ENCODE assay signal across 12 cellular contexts in genomic region chr9:69190086-69190865, GRCh38. TPM values are rescaled to one million over a fixed set of nuclear protein-coding genes. Genes with fewer than 3 reads are reported as not detected.
A peak's percentile ranks its signal among the peaks of the same experiment; 100 is the strongest.
DNase-seq lines count a peak whose midpoint lies in the region; ATAC-seq and TF ChIP-seq lines count a peak whose summit lies in the region.
"Had no signal": no experiment of that assay in that cellular context is flagged by ENCODE, and none has a peak within 500 bp of the region (broad histone marks: within the 10 kb centered on the region; RNA-seq: fewer than 3 reads in every experiment).

No MANE protein-coding gene starts in this region.

- H3K27ac ChIP-seq in foreskin keratinocyte, result peak overlapping the region; percentile 2
- no peak overlapping the region for H3K27ac ChIP-seq in CD8-positive, alpha-beta memory T cell (ENCODE audit: low read depth, low read length)

- peaks cover 28% of the 10 kb centered on the region for H3K4me1 ChIP-seq in foreskin keratinocyte
- no peaks in the 10 kb centered on the region for H3K4me1 ChIP-seq in CD8-positive, alpha-beta memory T cell (ENCODE audit: insufficient read depth, low read length)

- no peaks in the 10 kb centered on the region for H3K36me3 ChIP-seq in CD8-positive, alpha-beta memory T cell (ENCODE audit: insufficient read depth, low read length)

- DNase-seq in foreskin keratinocyte, result no peak
- DNase-seq in CD8-positive, alpha-beta memory T cell, result no peak
- no peak for DNase-seq in activated CD4-positive, alpha-beta T cell treated with anti-CD3 and anti-CD28 coated beads, Interleukin-2, amount 50 U/mL, for 48 hours
- no peak for DNase-seq in CD1c-positive myeloid dendritic cell (ENCODE audit: extremely low spot score)
- DNase-seq: activated CD4-positive, alpha-beta T cell treated with anti-CD3 and anti-CD28 coated beads, Interleukin-2, amount 50 U/mL, for 4 hours; anterior cingulate cortex; NCI-H1048; SHP77 had no signal

- TF ChIP-seq CTCF in foreskin keratinocyte (conservative IDR thresholded peaks at IDR 0.05), result no peak

- H3K9me3 Mint-ChIP-seq in CD8-positive, alpha-beta memory T cell, result no peaks in the 10 kb centered on the region

- H3K27me3 Mint-ChIP-seq in CD8-positive, alpha-beta memory T cell, result no peaks in the 10 kb centered on the region

- no peaks in the 10 kb centered on the region for H3K4me1 Mint-ChIP-seq in CD8-positive, alpha-beta memory T cell

- no peaks in the 10 kb centered on the region for H3K36me3 Mint-ChIP-seq in CD8-positive, alpha-beta memory T cell

- H3K27ac Mint-ChIP-seq in CD8-positive, alpha-beta memory T cell, result no peak overlapping the region

- POLR2A ChIA-PET in CD8-positive, alpha-beta memory T cell (lab: Charles Lee), result no interaction called here

- H3K4me3 ChIP-seq in CD8-positive, alpha-beta memory T cell (ENCODE audit: low read length), result no peak overlapping the region

- peak; percentile 78 for ATAC-seq in GM18517 (IDR thresholded peaks at IDR 0.05; ENCODE audit: unreplicated experiment)
- ATAC-seq in GM21576 (IDR thresholded peaks at IDR 0.05; ENCODE audit: unreplicated experiment), result peak; percentile 85
- peak; percentile 81 for ATAC-seq in HG03342 (IDR thresholded peaks at IDR 0.05; ENCODE audit: unreplicated experiment)
- ATAC-seq in foreskin keratinocyte, result no peak
- no peak for ATAC-seq in SK-N-SH treated with all-trans-retinoic acid at 6 μM for 48 hours

- CTCF ChIA-PET in CD8-positive, alpha-beta memory T cell (lab: Charles Lee), result interaction anchor here (6.1 kb wide), 1 partner anchor 135 kb away, joined by 54 read pairs; no protein-coding TSS in a partner anchor

- H3K27me3 ChIP-seq in foreskin keratinocyte, result no peaks in the 10 kb centered on the region
- no peaks in the 10 kb centered on the region for H3K27me3 ChIP-seq in CD8-positive, alpha-beta memory T cell (ENCODE audit: insufficient read depth, low read length, poor library complexity, severe bottlenecking)

- H3K9me3 ChIP-seq in CD8-positive, alpha-beta memory T cell (ENCODE audit: low read length), result no peaks in the 10 kb centered on the region

- no peak overlapping the region for H3K4me3 Mint-ChIP-seq in CD8-positive, alpha-beta memory T cell

TF ChIP-seq in SK-N-SH treated with all-trans-retinoic acid at 6 μM for 48 hours, 23 proteins besides CTCF, POLR2A, EP300 and RAD21:
- no peak for TF ChIP-seq TCF4 (CRISPR knock-in tag; IDR thresholded peaks at IDR 0.05; ENCODE audit: borderline replicate concordance)
- TF ChIP-seq ZNF565 (CRISPR knock-in tag; conservative IDR thresholded peaks at IDR 0.05; ENCODE audit: low read depth), result no peak
- TF ChIP-seq ESRRG (CRISPR knock-in tag; IDR thresholded peaks at IDR 0.05), result no peak
- TF ChIP-seq ARNTL (CRISPR knock-in tag; IDR thresholded peaks at IDR 0.05; ENCODE audit: borderline replicate concordance, low read depth), result no peak
- TF ChIP-seq RARB (CRISPR knock-in tag; IDR thresholded peaks at IDR 0.05), result no peak
- no peak for TF ChIP-seq ZC3H10 (CRISPR knock-in tag; IDR thresholded peaks at IDR 0.05)
- no peak for TF ChIP-seq CSDC2 (CRISPR knock-in tag; IDR thresholded peaks at IDR 0.05)
- TF ChIP-seq PPARA (CRISPR knock-in tag; IDR thresholded peaks at IDR 0.05; ENCODE audit: borderline replicate concordance), result no peak
- TF ChIP-seq ZFP3 (CRISPR knock-in tag; IDR thresholded peaks at IDR 0.05), result no peak
- TF ChIP-seq, protein P1, sequence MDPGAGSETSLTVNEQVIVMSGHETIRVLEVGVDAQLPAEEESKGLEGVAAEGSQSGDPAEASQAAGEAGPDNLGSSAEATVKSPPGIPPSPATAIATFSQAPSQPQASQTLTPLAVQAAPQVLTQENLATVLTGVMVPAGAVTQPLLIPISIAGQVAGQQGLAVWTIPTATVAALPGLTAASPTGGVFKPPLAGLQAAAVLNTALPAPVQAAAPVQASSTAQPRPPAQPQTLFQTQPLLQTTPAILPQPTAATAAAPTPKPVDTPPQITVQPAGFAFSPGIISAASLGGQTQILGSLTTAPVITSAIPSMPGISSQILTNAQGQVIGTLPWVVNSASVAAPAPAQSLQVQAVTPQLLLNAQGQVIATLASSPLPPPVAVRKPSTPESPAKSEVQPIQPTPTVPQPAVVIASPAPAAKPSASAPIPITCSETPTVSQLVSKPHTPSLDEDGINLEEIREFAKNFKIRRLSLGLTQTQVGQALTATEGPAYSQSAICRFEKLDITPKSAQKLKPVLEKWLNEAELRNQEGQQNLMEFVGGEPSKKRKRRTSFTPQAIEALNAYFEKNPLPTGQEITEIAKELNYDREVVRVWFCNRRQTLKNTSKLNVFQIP (CRISPR knock-in tag; IDR thresholded peaks at IDR 0.05; ENCODE audit: borderline replicate concordance, low read depth), result no peak
- TF ChIP-seq BACH2 (CRISPR knock-in tag; IDR thresholded peaks at IDR 0.05; ENCODE audit: borderline replicate concordance), result no peak
- no peak for TF ChIP-seq SNAI2 (CRISPR knock-in tag; IDR thresholded peaks at IDR 0.05)
- TF ChIP-seq, protein P2, sequence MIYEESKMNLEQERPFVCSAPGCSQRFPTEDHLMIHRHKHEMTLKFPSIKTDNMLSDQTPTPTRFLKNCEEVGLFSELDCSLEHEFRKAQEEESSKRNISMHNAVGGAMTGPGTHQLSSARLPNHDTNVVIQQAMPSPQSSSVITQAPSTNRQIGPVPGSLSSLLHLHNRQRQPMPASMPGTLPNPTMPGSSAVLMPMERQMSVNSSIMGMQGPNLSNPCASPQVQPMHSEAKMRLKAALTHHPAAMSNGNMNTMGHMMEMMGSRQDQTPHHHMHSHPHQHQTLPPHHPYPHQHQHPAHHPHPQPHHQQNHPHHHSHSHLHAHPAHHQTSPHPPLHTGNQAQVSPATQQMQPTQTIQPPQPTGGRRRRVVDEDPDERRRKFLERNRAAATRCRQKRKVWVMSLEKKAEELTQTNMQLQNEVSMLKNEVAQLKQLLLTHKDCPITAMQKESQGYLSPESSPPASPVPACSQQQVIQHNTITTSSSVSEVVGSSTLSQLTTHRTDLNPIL (CRISPR knock-in tag; IDR thresholded peaks at IDR 0.05; ENCODE audit: low read depth), result no peak
- TF ChIP-seq GLIS3 (CRISPR knock-in tag; IDR thresholded peaks at IDR 0.05), result no peak
- TF ChIP-seq ISL1 (CRISPR knock-in tag; IDR thresholded peaks at IDR 0.05), result no peak
- TF ChIP-seq OSR1 (CRISPR knock-in tag; IDR thresholded peaks at IDR 0.05), result no peak

RNA-seq across cellular contexts. Expression of gene TJP2, which starts 16.2 kb away (rescaled TPM):
- total RNA-seq in foreskin keratinocyte, result 126 and 140 TPM in 2 replicates
- 57.9 and 59.8 TPM in 2 replicates for polyA plus RNA-seq in foreskin keratinocyte
- 10 to 100 TPM; 19.7 to 20.8 TPM for total RNA-seq in CD8-positive, alpha-beta memory T cell
- 2.1 TPM for polyA plus RNA-seq in CD8-positive, alpha-beta memory T cell

Comparison
In these comparisons a context has a peak if more than half of its experiments do, and no peak if none do; other contexts are left out.
1. ATAC-seq: peak in GM18517 (single experiment), GM21576 (single experiment) and HG03342 (single experiment); none in foreskin keratinocyte (single experiment) and SK-N-SH treated with all-trans-retinoic acid at 6 μM for 48 hours (single experiment).